In genomic region chr15:65258863-65259262, GRCh38 we compare ENCODE assay signal across 1 cellular context.
TF ChIP-seq lines count a peak whose summit lies in the region.

No MANE protein-coding gene starts in this region.

TF ChIP-seq in HepG2, 621 proteins besides CTCF, POLR2A, EP300 and RAD21:
- TF ChIP-seq ZNF550 (CRISPR knock-in tag; IDR thresholded peaks at IDR 0.05; ENCODE audit: borderline replicate concordance) (no peak), ZNF296 (CRISPR knock-in tag; conservative IDR thresholded peaks at IDR 0.05) (no peak), AKNA (CRISPR knock-in tag; IDR thresholded peaks at IDR 0.05; ENCODE audit: borderline replicate concordance) (no peak)
